ENCODE assay signal across 8 cellular contexts in genomic region chr2:214808961-214809750, GRCh38. TPM values are rescaled to one million over a fixed set of nuclear protein-coding genes. Genes with fewer than 3 reads are reported as not detected.
DNase-seq lines count a peak whose midpoint lies in the region; ATAC-seq and TF ChIP-seq lines count a peak whose summit lies in the region.

Gene BARD1, minus strand, starts transcription at chr2:214809683. Its CDS starts 114 bp downstream, at chr2:214809569.

- H3K18ac ChIP-seq in IMR-90 (ENCODE audit: low read depth, low read length): peak within 1 kb of the TSS; percentile 59

- POLR2A ChIA-PET in IMR-90 (lab: Charles Lee; ENCODE audit: unreplicated experiment): interaction anchor here (0.6 to 1.0 kb wide), 3 partner anchors 23 to 1601 kb away, joined by 3 to 11 read pairs (median 8); no protein-coding TSS in a partner anchor

- peak within 1 kb of the TSS; percentile 54; the same call in 1 of the 2 replicates for H4K5ac ChIP-seq in IMR-90 (ENCODE audit: low read depth, low read length)

- no peaks in the 10 kb centered on the region for H4K20me1 ChIP-seq in IMR-90 (ENCODE audit: insufficient read depth, low read length)

- H3K27ac ChIP-seq in IMR-90 (ENCODE audit: insufficient read depth, low read length) (peak within 1 kb of the TSS; percentile 86), angular gyrus (ENCODE audit: low read depth, low read length) (peak within 1 kb of the TSS; percentile 27), right atrium auricular region (peak within 1 kb of the TSS; percentile 95 to 97)

- peak within 1 kb of the TSS; percentile 76 for H2BK5ac ChIP-seq in IMR-90 (ENCODE audit: low read depth, low read length, poor library complexity, severe bottlenecking)

- peak within 1 kb of the TSS; percentile 39; the same call in 1 of the 2 replicates for H2BK120ac ChIP-seq in IMR-90 (ENCODE audit: low read depth, low read length)

- H3K27me3 ChIP-seq in IMR-90 (ENCODE audit: control insufficient read depth, insufficient read depth, low read length) (no peaks in the 10 kb centered on the region), right atrium auricular region (no peaks in the 10 kb centered on the region)

- peak within 1 kb of the TSS; percentile 99 for H3K4me3 ChIP-seq in IMR-90 (ENCODE audit: insufficient read depth, low read depth, low read length)
- H3K4me3 ChIP-seq in right atrium auricular region: peak within 1 kb of the TSS; percentile 57 to 81

- no peak within 1 kb of the TSS for H2AK5ac ChIP-seq in IMR-90 (ENCODE audit: low read depth, low read length)

- peak within 1 kb of the TSS; percentile 92 for H2AFZ ChIP-seq in IMR-90 (replicated peaks; ENCODE audit: low read length, poor library complexity)

- no peaks in the 10 kb centered on the region for H3K9me1 ChIP-seq in IMR-90 (ENCODE audit: insufficient read depth, low read length)

- dilution Hi-C loops in IMR-90 (cut with HindIII; ENCODE audit: low sequenced_read_pairs, unreplicated experiment): no loop called here

- 0% methylated on average over 28 of the region's 76 CpGs; no CpG with 5 or more reads in 1 of the 2 experiments for WGBS in IMR-90 (ENCODE audit: extremely low coverage in 2 of 2, insufficient read length in 1 of 2), 2 experiments

- H2AK9ac ChIP-seq in IMR-90 (replicated peaks; ENCODE audit: low read depth, low read length, poor library complexity): peak within 1 kb of the TSS; percentile 31

- H3K4me2 ChIP-seq in IMR-90 (ENCODE audit: low read depth, low read length): peak within 1 kb of the TSS; percentile 97

- TF ChIP-seq POLR2A in IMR-90 (IDR thresholded peaks at IDR 0.05; ENCODE audit: low read depth, low read length): no peak

- peak within 1 kb of the TSS; percentile 67 for H3K56ac ChIP-seq in IMR-90 (ENCODE audit: extremely low read depth, insufficient read depth, low read length)

- H3K9me3 ChIP-seq in IMR-90 (ENCODE audit: control insufficient read depth, insufficient read depth, low read length): no peaks in the 10 kb centered on the region
- H3K9me3 ChIP-seq in right atrium auricular region: no peaks in the 10 kb centered on the region

- peak within 1 kb of the TSS; percentile 81 for H3K9ac ChIP-seq in IMR-90 (ENCODE audit: low read depth, low read length)

- peak; percentile 23 for ATAC-seq in GM21529 (IDR thresholded peaks at IDR 0.05; ENCODE audit: unreplicated experiment)
- ATAC-seq in IMR-90 (ENCODE audit: low read depth): peak; percentile 19
- peak; percentile 67 for ATAC-seq in SK-N-SH treated with all-trans-retinoic acid at 6 μM for 48 hours

- peak within 1 kb of the TSS; percentile 58 for H4K91ac ChIP-seq in IMR-90 (ENCODE audit: insufficient read depth, low read depth, low read length)

- intact Hi-C loops in IMR-90 (cut with micrococcal nuclease): loop anchor here (1.0 to 10.0 kb wide), 9 partner anchors 67 to 1557 kb away; partner anchors contain the start of gene VWC2L

- TF ChIP-seq CTCF in IMR-90 (conservative IDR thresholded peaks at IDR 0.05; ENCODE audit: low read depth, low read length) (no peak), right atrium auricular region (IDR thresholded peaks at IDR 0.05) (no peak)

- no TSS peak for BruUV-seq in IMR-90 (replicated peaks; lab: Mats Ljungman, UMichigan)

- H2BK20ac ChIP-seq in IMR-90 (ENCODE audit: low read depth, low read length): peak within 1 kb of the TSS; percentile 38; the same call in 1 of the 2 replicates

- peak within 1 kb of the TSS; percentile 50 to 94; a peak in 3 of 4 replicates for H4K8ac ChIP-seq in IMR-90 (ENCODE audit: low read depth in 2 of 2, low read length in 2 of 2)

- H3K23ac ChIP-seq in IMR-90 (ENCODE audit: low read depth, low read length): peak within 1 kb of the TSS; percentile 74

- H3K14ac ChIP-seq in IMR-90 (replicated peaks; ENCODE audit: low read depth, low read length): peak within 1 kb of the TSS; percentile 53

- CTCF ChIA-PET in IMR-90 (lab: Yijun Ruan, JAX): no interaction called here

- H2BK15ac ChIP-seq in IMR-90 (ENCODE audit: low read depth, low read length): peak within 1 kb of the TSS; percentile 86; the same call in 2 of the 3 replicates

- peak within 1 kb of the TSS; percentile 52 for H3K4ac ChIP-seq in IMR-90 (ENCODE audit: low read depth, low read length)

- DNase-seq in ELF-1 (ENCODE audit: low read depth, low spot score) (peak; percentile 65), IMR-90 (peak; percentile 43), right atrium auricular region (ENCODE audit: low spot score) (peak; percentile 66), retina (peak; percentile 90), OCI-M2 (lab: John Stamatoyannopoulos, UW; ENCODE audit: unreplicated experiment) (no peak)

- H3K36me3 ChIP-seq in IMR-90 (ENCODE audit: control insufficient read depth, insufficient read depth, low read length) (no peaks in the 10 kb centered on the region), right atrium auricular region (no peaks in the 10 kb centered on the region)

- TF ChIP-seq RAD21 in IMR-90 (IDR thresholded peaks at IDR 0.05; ENCODE audit: low read length): no peak

- in situ Hi-C loops in IMR-90 (cut with MboI; ENCODE audit: low sequenced_read_pairs): loop anchor here (25.0 kb wide), 3 partner anchors 997 to 1547 kb away; no protein-coding TSS in a partner anchor

- H3K4me1 ChIP-seq in IMR-90 (ENCODE audit: control insufficient read depth, insufficient read depth, low read length) (peaks cover 2% of the 10 kb centered on the region; the same call in 1 of the 2 replicates), right atrium auricular region (peaks cover 0 to 24% of the 10 kb centered on the region in 2 donors)

- H3K79me1 ChIP-seq in IMR-90 (ENCODE audit: low read depth in 1 of 2, low read length in 2 of 2): peaks cover 9 to 11% of the 10 kb centered on the region in 2 experiments

TF ChIP-seq in IMR-90, 13 proteins besides CTCF, POLR2A, EP300 and RAD21:
- TF ChIP-seq USF2 (IDR thresholded peaks at IDR 0.05; ENCODE audit: low read depth, low read length) (no peak), MXI1 (IDR thresholded peaks at IDR 0.05; ENCODE audit: borderline replicate concordance, low read depth, low read length) (peak; percentile 45)

TF ChIP-seq in SK-N-SH treated with all-trans-retinoic acid at 6 μM for 48 hours, 23 proteins besides CTCF, POLR2A, EP300 and RAD21:
- TF ChIP-seq OSR1 (CRISPR knock-in tag; IDR thresholded peaks at IDR 0.05) (no peak), RARB (CRISPR knock-in tag; IDR thresholded peaks at IDR 0.05) (no peak), GLIS3 (CRISPR knock-in tag; IDR thresholded peaks at IDR 0.05) (no peak), TOX (CRISPR knock-in tag; IDR thresholded peaks at IDR 0.05; ENCODE audit: borderline replicate concordance) (no peak), ZNF70 (CRISPR knock-in tag; IDR thresholded peaks at IDR 0.05) (no peak)
TF ChIP-seq in SK-N-SH treated with all-trans-retinoic acid at 6 μM for 48 hours: peak in this region for 0.

RNA-seq across cellular contexts. Expression of gene BARD1, which starts in this region (rescaled TPM):
- total RNA-seq in IMR-90 (2012; rRNA removed) (30.6 and 34.6 TPM in 2 replicates), right atrium auricular region (10 to 100 TPM; 13.5 to 15.7 TPM)
- 3.1 TPM in 2 replicates for polyA plus RNA-seq in IMR-90 (2012; rRNA removed)
- 0.75 and 1.9 TPM in 2 replicates for polyA plus RNA-seq in IMR-90 (2012; cell fraction: cytosol; rRNA removed)
- polyA plus RNA-seq in IMR-90 (2012; cell fraction: nucleus; rRNA removed; ENCODE audit: low replicate concordance): 2.4 and 7.5 TPM in 2 replicates

Comparison
In these comparisons a context has a peak if more than half of its experiments do, and no peak if none do; other contexts are left out.
1. H3K27ac ChIP-seq: peak in every context shown above with its lines; median percentile 96 in right atrium auricular region; 86 in IMR-90; 27 in angular gyrus.